Comparison of ENCODE assay signal across 19 cellular contexts in the genomic region with DNA sequence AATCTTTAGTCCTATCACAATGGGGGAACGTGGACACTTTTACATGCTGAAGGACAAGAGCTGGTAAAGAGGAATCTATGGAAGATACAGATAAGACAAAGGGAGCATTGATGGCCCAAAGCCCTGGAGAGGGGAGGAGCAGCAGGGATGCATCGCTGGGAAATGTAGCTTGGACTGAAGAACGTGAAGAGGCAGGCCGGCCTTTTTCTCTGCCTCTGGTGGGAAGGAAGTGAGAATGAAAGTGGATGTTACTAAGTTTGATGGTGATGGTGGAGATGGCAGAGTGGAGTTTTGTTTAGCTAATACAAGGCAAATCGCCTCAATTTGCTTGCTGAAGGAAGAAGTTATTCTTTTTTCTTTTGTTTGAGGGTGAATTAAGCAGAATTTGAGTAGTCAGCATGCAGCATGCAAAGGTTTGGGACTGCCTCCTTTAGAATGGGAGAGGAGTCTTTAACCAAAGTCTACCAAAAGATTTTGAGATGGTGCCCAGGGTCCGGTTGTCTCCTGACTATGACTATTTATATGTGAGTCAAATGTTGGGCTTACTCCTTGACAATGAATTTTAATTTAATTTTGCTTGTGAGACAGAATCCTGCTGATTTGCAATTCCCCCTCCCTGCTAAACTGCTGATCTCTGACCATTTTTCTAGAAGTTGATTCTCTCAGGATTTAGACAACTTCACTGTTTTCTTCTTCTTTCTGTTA.
DNase-seq lines count a peak whose midpoint lies in the region; ATAC-seq, FAIRE-seq and TF ChIP-seq lines count a peak whose summit lies in the region.
"Had no signal": no experiment of that assay in that cellular context is flagged by ENCODE, and none has a peak within 500 bp of the region (broad histone marks: within the 10 kb centered on the region; RNA-seq: fewer than 3 reads in every experiment).

No MANE protein-coding gene starts in this region.

- intact Hi-C loops in GM12878 (cut with micrococcal nuclease; ENCODE audit: unreplicated experiment): no loop called here

- H3K9ac ChIP-seq in Karpas-422 (ENCODE audit: low read length) (peak overlapping the region; percentile 61), GM12878 (ENCODE audit: control insufficient read depth, insufficient read depth, low read length) (no peak overlapping the region)

- H3K27ac Mint-ChIP-seq in neural crest cell (ENCODE audit: unreplicated experiment): peak overlapping the region; percentile 50
- H3K27ac Mint-ChIP-seq: activated naive CD4-positive, alpha-beta T cell treated with anti-CD3 and anti-CD28 coated beads for 36 hours; stimulated activated naive CD8-positive, alpha-beta T cell treated with anti-CD3 and anti-CD28 coated beads, Interleukin-15, Interleukin-2, amounts not matched to agents 100 ng/mL and 50 ng/mL, for 24 hours had no signal

- H3K4me3 ChIP-seq in Karpas-422 (ENCODE audit: low read length) (peak overlapping the region; percentile 50), GM12878 (no peak overlapping the region)
- H3K4me3 ChIP-seq: body of pancreas, esophagus muscularis mucosa, psoas muscle, uterus had no signal

- 13% methylated on average over 6 of the region's 6 CpGs for WGBS in GM12878 (ENCODE audit: insufficient coverage, insufficient replicate concordance, low lambda C conversion rate, missing lambda C conversion rate)

- no TSS peak for BruUV-seq in GM12878 (replicated peaks; lab: Mats Ljungman, UMichigan)

- CTCF ChIA-PET in GM12878 (lab: Yijun Ruan, JAX): no interaction called here

- H3K4me1 Mint-ChIP-seq in neural crest cell: peaks cover 18% of the 10 kb centered on the region

- in situ Hi-C loops in GM12878 (cut with MboI): no loop called here

- TF ChIP-seq CTCF in GM12878 (IDR thresholded peaks at IDR 0.05 in 2 of 3, conservative IDR thresholded peaks at IDR 0.05 in 1 of 3; ENCODE audit: control insufficient read depth in 2 of 3, extremely low read depth in 1 of 3, insufficient read depth in 1 of 3, low read depth in 3 of 3, low read length in 3 of 3) (no peak), neural crest cell (conservative IDR thresholded peaks at IDR 0.05) (no peak)

- no peak for TF ChIP-seq RAD21 in GM12878 (IDR thresholded peaks at IDR 0.05; ENCODE audit: insufficient read depth, low read depth, low read length)

- SMC1A ChIA-PET in GM12878 (lab: Charles Lee; ENCODE audit: uncharacterized antibody, unreplicated experiment): interaction anchor here (0.7 kb wide), 1 partner anchor 201 kb away, joined by 3 read pairs; no protein-coding TSS in a partner anchor

- no peaks in the 10 kb centered on the region for H3K36me3 Mint-ChIP-seq in neural crest cell (ENCODE audit: low read depth)

- H3K9me3 ChIP-seq in Karpas-422 (ENCODE audit: low read length) (no peaks in the 10 kb centered on the region), GM12878 (replicated peaks; ENCODE audit: control insufficient read depth, insufficient read depth, low read length) (no peaks in the 10 kb centered on the region)
- H3K9me3 ChIP-seq: body of pancreas, esophagus muscularis mucosa, psoas muscle, uterus had no signal

- H3K4me2 ChIP-seq in Karpas-422 (ENCODE audit: low read depth, low read length, poor library complexity, severe bottlenecking) (peak overlapping the region; percentile 72), GM12878 (ENCODE audit: control insufficient read depth, insufficient read depth) (no peak overlapping the region)

- H3K9me2 ChIP-seq in Karpas-422 (replicated peaks; ENCODE audit: insufficient read depth, low read length): no peaks in the 10 kb centered on the region

- no peaks in the 10 kb centered on the region for H3K9me3 Mint-ChIP-seq in neural crest cell
- H3K9me3 Mint-ChIP-seq: stimulated activated naive CD8-positive, alpha-beta T cell treated with anti-CD3 and anti-CD28 coated beads, Interleukin-15, Interleukin-2, amounts not matched to agents 100 ng/mL and 50 ng/mL, for 24 hours had no signal

- H3K4me1 ChIP-seq in Karpas-422 (ENCODE audit: low read length) (peaks cover 22% of the 10 kb centered on the region), GM12878 (ENCODE audit: control insufficient read depth, insufficient read depth, low read length) (no peaks in the 10 kb centered on the region)
- H3K4me1 ChIP-seq: body of pancreas, esophagus muscularis mucosa, psoas muscle, uterus had no signal

- H4K20me1 ChIP-seq in Karpas-422 (ENCODE audit: insufficient read depth, low read depth, low read length): no peaks in the 10 kb centered on the region
- no peaks in the 10 kb centered on the region for H4K20me1 ChIP-seq in GM12878 (ENCODE audit: control insufficient read depth, insufficient read depth)

- POLR2A ChIA-PET in GM12878 (lab: Charles Lee): no interaction called here

- no peaks in the 10 kb centered on the region for H3K27me3 ChIP-seq in Karpas-422 (ENCODE audit: low read length)
- no peaks in the 10 kb centered on the region for H3K27me3 ChIP-seq in GM12878 (replicated peaks in 1 of 2; ENCODE audit: control insufficient read depth in 2 of 2, insufficient read depth in 2 of 2, low read length in 1 of 2)
- H3K27me3 ChIP-seq: body of pancreas, esophagus muscularis mucosa, uterus had no signal

- no peaks in the 10 kb centered on the region for H3K27me3 Mint-ChIP-seq in neural crest cell (ENCODE audit: low read depth)
- H3K27me3 Mint-ChIP-seq: stimulated activated naive CD8-positive, alpha-beta T cell treated with anti-CD3 and anti-CD28 coated beads, Interleukin-15, Interleukin-2, amounts not matched to agents 100 ng/mL and 50 ng/mL, for 24 hours had no signal

- H3K27ac ChIP-seq in Karpas-422 (ENCODE audit: low read length) (peak overlapping the region; percentile 84), GM12878 (ENCODE audit: control insufficient read depth, insufficient read depth) (no peak overlapping the region)
- H3K27ac ChIP-seq: body of pancreas, esophagus muscularis mucosa, psoas muscle, uterus had no signal

- ATAC-seq in GM12878 (no peak), GM18498 (IDR thresholded peaks at IDR 0.05; ENCODE audit: unreplicated experiment) (no peak), HG02870 (IDR thresholded peaks at IDR 0.05; ENCODE audit: unreplicated experiment) (no peak), HG03135 (IDR thresholded peaks at IDR 0.05; ENCODE audit: unreplicated experiment) (no peak)
- ATAC-seq: body of pancreas, left lobe of liver, psoas muscle had no signal

- no peak for DNase-seq in GM18507 (ENCODE audit: extremely low spot score, insufficient read length, low read depth)
- DNase-seq in Karpas-422: peak; percentile 69
- no peak for DNase-seq in GM12878 (ENCODE audit: low read depth, low spot score)
- peak; percentile 11 for DNase-seq in neural crest cell (ENCODE audit: low read depth, low spot score)
- DNase-seq in iPS-NIHi7 (ENCODE audit: extremely low spot score): no peak
- DNase-seq: activated naive CD4-positive, alpha-beta T cell treated with anti-CD3 and anti-CD28 coated beads for 36 hours; body of pancreas; hippocampal formation; NCI-H69; psoas muscle; stimulated activated CD4-positive, alpha-beta T cell treated with anti-CD3 and anti-CD28 coated beads, Interleukin-12 subunit alpha, Interleukin-12 subunit beta, amount 100 ng/mL, for 4 hours; uterus had no signal

- FAIRE-seq in GM18507 (lab: Jason Lieb, UNC) (peak; percentile 26), GM12878 (lab: Jason Lieb, UNC) (peak; percentile 18)
- FAIRE-seq: G401.6 had no signal

- H3K36me3 ChIP-seq in Karpas-422 (ENCODE audit: insufficient read depth, low read length) (no peaks in the 10 kb centered on the region), GM12878 (ENCODE audit: control insufficient read depth in 2 of 2, insufficient read depth in 2 of 2, low read length in 1 of 2) (no peaks in the 10 kb centered on the region)
- H3K36me3 ChIP-seq: esophagus muscularis mucosa, uterus had no signal

- no peak overlapping the region for H3K4me3 Mint-ChIP-seq in neural crest cell
- H3K4me3 Mint-ChIP-seq: activated naive CD4-positive, alpha-beta T cell treated with anti-CD3 and anti-CD28 coated beads for 36 hours; stimulated activated naive CD8-positive, alpha-beta T cell treated with anti-CD3 and anti-CD28 coated beads, Interleukin-15, Interleukin-2, amounts not matched to agents 100 ng/mL and 50 ng/mL, for 24 hours had no signal

- RAD21 ChIA-PET in GM12878 (lab: Charles Lee; ENCODE audit: unreplicated experiment): no interaction called here

- H3K79me2 ChIP-seq in Karpas-422 (ENCODE audit: low read length) (no peaks in the 10 kb centered on the region), GM12878 (ENCODE audit: control insufficient read depth, insufficient read depth, low read length) (no peaks in the 10 kb centered on the region)

- no peak for TF ChIP-seq POLR2A in GM12878 (IDR thresholded peaks at IDR 0.05; ENCODE audit: low read depth, low read length)

- no peak for TF ChIP-seq EP300 in GM12878 (IDR thresholded peaks at IDR 0.05; ENCODE audit: borderline replicate concordance in 1 of 2, control insufficient read depth in 1 of 2, low read depth in 2 of 2, low read length in 2 of 2)

- H2AFZ ChIP-seq in Karpas-422 (ENCODE audit: low read length) (peak overlapping the region; percentile 94), GM12878 (ENCODE audit: control insufficient read depth, low read depth, low read length) (no peak overlapping the region)

TF ChIP-seq in GM12878, 131 proteins besides CTCF, POLR2A, EP300 and RAD21 (continues in another document):
- TF ChIP-seq SREBF1 (IDR thresholded peaks at IDR 0.05; ENCODE audit: low read length): no peak
- no peak; the same call in 1 of the 2 replicates for TF ChIP-seq SPI1 (IDR thresholded peaks at IDR 0.05; ENCODE audit: borderline replicate concordance, insufficient read depth, low read depth, low read length)
- TF ChIP-seq, protein P1, sequence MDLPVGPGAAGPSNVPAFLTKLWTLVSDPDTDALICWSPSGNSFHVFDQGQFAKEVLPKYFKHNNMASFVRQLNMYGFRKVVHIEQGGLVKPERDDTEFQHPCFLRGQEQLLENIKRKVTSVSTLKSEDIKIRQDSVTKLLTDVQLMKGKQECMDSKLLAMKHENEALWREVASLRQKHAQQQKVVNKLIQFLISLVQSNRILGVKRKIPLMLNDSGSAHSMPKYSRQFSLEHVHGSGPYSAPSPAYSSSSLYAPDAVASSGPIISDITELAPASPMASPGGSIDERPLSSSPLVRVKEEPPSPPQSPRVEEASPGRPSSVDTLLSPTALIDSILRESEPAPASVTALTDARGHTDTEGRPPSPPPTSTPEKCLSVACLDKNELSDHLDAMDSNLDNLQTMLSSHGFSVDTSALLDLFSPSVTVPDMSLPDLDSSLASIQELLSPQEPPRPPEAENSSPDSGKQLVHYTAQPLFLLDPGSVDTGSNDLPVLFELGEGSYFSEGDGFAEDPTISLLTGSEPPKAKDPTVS (IDR thresholded peaks at IDR 0.05; ENCODE audit: low read depth, low read length): no peak
- TF ChIP-seq NFYA (IDR thresholded peaks at IDR 0.05; ENCODE audit: borderline replicate concordance, low read depth, low read length): no peak

Comparison
In these comparisons a context has a peak if more than half of its experiments do, and no peak if none do; other contexts are left out.
1. DNase-seq: peak in Karpas-422 (single experiment) and neural crest cell (single experiment); none in GM18507 (single experiment), GM12878 (single experiment) and iPS-NIHi7 (single experiment).